Comparison of ENCODE assay signal across 7 cellular contexts in the genomic region with DNA sequence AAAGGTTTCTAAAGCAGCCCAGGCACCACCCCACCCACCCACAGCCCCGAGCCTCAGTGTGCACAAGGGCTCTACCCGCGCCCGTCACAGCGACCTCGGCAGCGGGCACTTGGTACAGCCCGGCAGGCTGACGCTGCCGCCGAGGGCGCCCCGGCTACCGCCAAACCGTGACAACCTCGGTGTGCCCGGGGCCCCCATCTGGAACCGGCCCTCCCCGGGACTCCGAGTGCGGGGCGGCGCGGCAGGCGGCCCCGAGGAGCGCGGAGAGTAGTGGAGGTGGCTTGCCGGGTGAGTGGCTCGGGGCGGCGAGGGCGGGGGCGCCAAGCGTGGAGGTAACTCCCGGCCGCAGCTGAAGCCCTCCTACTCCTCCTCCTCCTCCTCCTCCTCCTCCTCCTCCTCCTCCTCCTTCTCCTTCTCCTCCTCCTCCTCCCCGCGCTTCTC. TPM values are rescaled to one million over a fixed set of nuclear protein-coding genes. Genes with fewer than 3 reads are reported as not detected.
DNase-seq lines count a peak whose midpoint lies in the region; ATAC-seq and TF ChIP-seq lines count a peak whose summit lies in the region.

A gene (plus strand): TSS at position 418 of the 441 bp plus-strand sequence. CDS start 503 bp downstream, outside the sequence.

- DNase-seq in KBM-7 (peak; percentile 19), left cardiac atrium (peak; percentile 25), sigmoid colon (no peak), cerebellum (ENCODE audit: low spot score) (no peak), inferior parietal cortex (ENCODE audit: extremely low spot score) (no peak)

- no peak within 1 kb of the TSS for H3K27ac Mint-ChIP-seq in activated T-helper 17 cell treated with anti-CD3 and anti-CD28 coated beads, Interleukin-2, amount 50 U/mL, for 72 hours

- H3K4me3 Mint-ChIP-seq in activated T-helper 17 cell treated with anti-CD3 and anti-CD28 coated beads, Interleukin-2, amount 50 U/mL, for 72 hours = peak within 1 kb of the TSS; percentile 74

- peaks cover 7% of the 10 kb centered on the region for H3K36me3 Mint-ChIP-seq in activated T-helper 17 cell treated with anti-CD3 and anti-CD28 coated beads, Interleukin-2, amount 50 U/mL, for 72 hours (ENCODE audit: low read depth)

- no peak for TF ChIP-seq POLR2A in sigmoid colon (IDR thresholded peaks at IDR 0.05)

- WGBS in sigmoid colon, 2 donors = 0 to 1% methylated on average over 33 to 37 of the region's 39 CpGs

- in situ Hi-C loops in KBM-7 (cut with MboI; ENCODE audit: low pct_unique_long_range_greater_than_20kb, low sequenced_read_pairs) = no loop called here

- peaks cover 0 to 22% (median 21%) of the 10 kb centered on the region in 4 donors for H3K4me1 ChIP-seq in sigmoid colon

- peak within 1 kb of the TSS in 3 of 4 donors; percentile 42 to 52 (median 52) for H3K27ac ChIP-seq in sigmoid colon

- peaks cover 5% of the 10 kb centered on the region for H3K4me1 Mint-ChIP-seq in activated T-helper 17 cell treated with anti-CD3 and anti-CD28 coated beads, Interleukin-2, amount 50 U/mL, for 72 hours

- ATAC-seq in GM19372 (IDR thresholded peaks at IDR 0.05; ENCODE audit: low read depth, unreplicated experiment) (peak; percentile 20), left cardiac atrium (peak; percentile 18 to 55)
- ATAC-seq in activated T-helper 17 cell treated with anti-CD3 and anti-CD28 coated beads, Interleukin-2, amount 50 U/mL, for 72 hours (replicated peaks) = peak; percentile 42

- H3K9me3 ChIP-seq in sigmoid colon = no peaks in the 10 kb centered on the region

- TF ChIP-seq EP300 in sigmoid colon (IDR thresholded peaks at IDR 0.05) = no peak

- no peak for TF ChIP-seq CTCF in sigmoid colon (IDR thresholded peaks at IDR 0.05)

- H3K9me3 Mint-ChIP-seq in activated T-helper 17 cell treated with anti-CD3 and anti-CD28 coated beads, Interleukin-2, amount 50 U/mL, for 72 hours = no peaks in the 10 kb centered on the region

- H3K27me3 Mint-ChIP-seq in activated T-helper 17 cell treated with anti-CD3 and anti-CD28 coated beads, Interleukin-2, amount 50 U/mL, for 72 hours = peaks cover 28% of the 10 kb centered on the region

- H3K4me3 ChIP-seq in sigmoid colon = peak within 1 kb of the TSS; percentile 43 to 62 (median 54)

- intact Hi-C loops in left cardiac atrium (cut with DNase I) (no loop called here), sigmoid colon (cut with DNase I) (loop anchor here (2.0 to 5.0 kb wide), 3 partner anchors 104 to 552 kb away; no protein-coding TSS in a partner anchor)

- H3K27me3 ChIP-seq in sigmoid colon = peaks cover 12 to 40% (median 34%) of the 10 kb centered on the region in 3 donors

- H3K36me3 ChIP-seq in sigmoid colon = no peaks in the 10 kb centered on the region

RNA-seq across cellular contexts. Expression of the gene that starts here (rescaled TPM):
- total RNA-seq in activated T-helper 17 cell treated with anti-CD3 and anti-CD28 coated beads, Interleukin-2, amount 50 U/mL, for 72 hours = under 1 TPM; 0.09 to 0.34 TPM
- total RNA-seq in left cardiac atrium (1 to 10 TPM; 1.7 to 2.2 TPM), sigmoid colon (1 to 10 TPM; 1.4 to 3.3 (median 2.3) TPM), cerebellum (0.54 TPM)
- under 1 TPM in 2 of 3 donors, not detected in 1; 0.60 to 0.66 TPM for polyA plus RNA-seq in sigmoid colon

Comparison
In these comparisons a context has a peak if more than half of its experiments do, and no peak if none do; other contexts are left out.
1. Peak in ATAC-seq in activated T-helper 17 cell treated with anti-CD3 and anti-CD28 coated beads, Interleukin-2, amount 50 U/mL, for 72 hours; RNA of the gene not detected or under 1 TPM.
2. DNase-seq: peak in KBM-7 (single experiment) and left cardiac atrium (single experiment); none in sigmoid colon (single experiment), cerebellum (single experiment) and inferior parietal cortex (single experiment).
3. Peak in every context shown above with its lines, with median percentiles within 50 percentile points of each other: ATAC-seq.